Comparison of ENCODE assay signal across 1 cellular context in genomic region chr15:67195305-67195704, GRCh38.
TF ChIP-seq lines count a peak whose summit lies in the region.

No MANE protein-coding gene starts in this region.

TF ChIP-seq in HepG2, 621 proteins besides CTCF, POLR2A, EP300 and RAD21:
- TF ChIP-seq ZNF660 (CRISPR knock-in tag; IDR thresholded peaks at IDR 0.05; ENCODE audit: borderline replicate concordance, low read depth) (no peak), MLX (CRISPR knock-in tag; IDR thresholded peaks at IDR 0.05) (no peak), ZBTB33 (CRISPR knock-in tag; IDR thresholded peaks at IDR 0.05) (peak; percentile 77), SRSF1 (optimal IDR thresholded peaks at IDR 0.05; ENCODE audit: low read depth, low read length) (no peak), TEAD2 (CRISPR knock-in tag; IDR thresholded peaks at IDR 0.05) (no peak), ZBTB10 (CRISPR knock-in tag; IDR thresholded peaks at IDR 0.05; ENCODE audit: borderline replicate concordance) (no peak), GMEB2 (CRISPR knock-in tag; IDR thresholded peaks at IDR 0.05; ENCODE audit: low read depth) (no peak), ZFP36L2 (CRISPR knock-in tag; IDR thresholded peaks at IDR 0.05) (no peak), RBM22 (optimal IDR thresholded peaks at IDR 0.05; ENCODE audit: low read length) (peak; percentile 86)
